In the genomic region with DNA sequence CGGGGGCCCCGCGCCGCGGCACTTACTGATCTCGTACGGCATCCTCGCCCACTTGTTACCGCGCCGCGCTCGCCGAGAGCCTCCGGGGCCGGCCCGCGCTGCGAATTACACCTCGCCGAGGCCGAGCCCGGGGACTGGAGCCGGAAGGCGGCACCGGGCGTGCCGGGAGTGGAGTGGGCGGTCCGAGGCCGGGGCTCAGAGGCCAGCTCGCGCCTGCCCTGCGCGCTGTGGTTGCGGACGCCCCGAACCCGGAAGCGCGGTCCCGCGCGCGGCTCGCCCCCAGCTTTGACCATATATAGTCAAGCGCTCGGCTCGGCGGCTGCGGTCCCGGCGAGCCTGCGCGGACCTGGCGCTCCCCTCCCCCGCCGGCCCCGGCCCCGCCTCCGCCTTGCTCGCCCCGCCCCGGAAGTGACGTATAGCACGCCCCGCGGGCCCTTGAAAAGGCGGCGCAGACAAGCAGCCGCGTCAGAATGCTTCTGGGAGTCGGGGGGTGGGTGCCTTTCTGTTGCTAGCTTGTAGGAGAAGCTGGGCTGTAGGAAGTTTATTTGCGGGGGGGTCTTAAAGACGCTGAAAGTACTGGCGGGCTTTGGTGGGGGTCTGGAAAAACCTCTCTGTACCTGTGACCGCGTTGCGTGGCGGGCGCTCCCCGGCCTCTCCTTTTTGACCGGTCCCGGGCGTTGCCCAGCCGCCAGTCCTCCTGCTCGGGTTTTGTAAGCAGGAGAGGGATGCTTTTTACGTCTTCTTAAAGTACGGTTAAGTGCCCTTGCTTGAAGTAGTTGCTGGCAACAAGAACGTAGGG, we compare ENCODE assay signal across 8 cellular contexts. TPM values are rescaled to one million over a fixed set of nuclear protein-coding genes. Genes with fewer than 3 reads are reported as not detected.
DNase-seq lines count a peak whose midpoint lies in the region; FAIRE-seq and TF ChIP-seq lines count a peak whose summit lies in the region.

A gene with protein sequence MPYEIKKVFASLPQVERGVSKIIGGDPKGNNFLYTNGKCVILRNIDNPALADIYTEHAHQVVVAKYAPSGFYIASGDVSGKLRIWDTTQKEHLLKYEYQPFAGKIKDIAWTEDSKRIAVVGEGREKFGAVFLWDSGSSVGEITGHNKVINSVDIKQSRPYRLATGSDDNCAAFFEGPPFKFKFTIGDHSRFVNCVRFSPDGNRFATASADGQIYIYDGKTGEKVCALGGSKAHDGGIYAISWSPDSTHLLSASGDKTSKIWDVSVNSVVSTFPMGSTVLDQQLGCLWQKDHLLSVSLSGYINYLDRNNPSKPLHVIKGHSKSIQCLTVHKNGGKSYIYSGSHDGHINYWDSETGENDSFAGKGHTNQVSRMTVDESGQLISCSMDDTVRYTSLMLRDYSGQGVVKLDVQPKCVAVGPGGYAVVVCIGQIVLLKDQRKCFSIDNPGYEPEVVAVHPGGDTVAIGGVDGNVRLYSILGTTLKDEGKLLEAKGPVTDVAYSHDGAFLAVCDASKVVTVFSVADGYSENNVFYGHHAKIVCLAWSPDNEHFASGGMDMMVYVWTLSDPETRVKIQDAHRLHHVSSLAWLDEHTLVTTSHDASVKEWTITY (minus strand): TSS at position 175 of the 799 bp plus-strand sequence. CDS start 133 bp downstream, at position 42.

- POLR2A ChIA-PET in HEK293T (lab: Yijun Ruan, JAX) = interaction anchor here (0.5 to 3.6 kb wide), 16 partner anchors 9 to 1013 kb away, joined by 3 to 27 read pairs (median 4); no protein-coding TSS in a partner anchor

- peak within 1 kb of the TSS; percentile 100 for H3K27ac Mint-ChIP-seq in activated naive CD4-positive, alpha-beta T cell treated with anti-CD3 and anti-CD28 coated beads for 36 hours

- CTCF ChIA-PET in HEK293T (lab: Yijun Ruan, JAX) = no interaction called here
- CTCF ChIA-PET in activated naive CD4-positive, alpha-beta T cell treated with anti-CD3 and anti-CD28 coated beads for 36 hours (lab: Charles Lee) = interaction anchor here (0.9 to 2.1 kb wide), 6 partner anchors 10 to 64 kb away, joined by 3 to 13 read pairs (median 6); no protein-coding TSS in a partner anchor

- H3K4me1 Mint-ChIP-seq in activated naive CD4-positive, alpha-beta T cell treated with anti-CD3 and anti-CD28 coated beads for 36 hours (ENCODE audit: low read depth) = peaks cover 79% of the 10 kb centered on the region

- peak within 1 kb of the TSS; percentile 99 for H3K27ac ChIP-seq in neutrophil

- H3K4me1 ChIP-seq in neutrophil (ENCODE audit: control insufficient read depth in 1 of 2, insufficient read depth in 1 of 2, low read depth in 1 of 2, low read length in 1 of 2) = peaks cover 53 to 59% of the 10 kb centered on the region in 2 experiments

- no peak for FAIRE-seq in frontal cortex (lab: Jason Lieb, UNC)

- H3K27me3 Mint-ChIP-seq in activated naive CD4-positive, alpha-beta T cell treated with anti-CD3 and anti-CD28 coated beads for 36 hours (ENCODE audit: low read depth) = no peaks in the 10 kb centered on the region

- peaks cover 38% of the 10 kb centered on the region for H3K36me3 ChIP-seq in neutrophil

- peak within 1 kb of the TSS; percentile 93 for H3K4me3 Mint-ChIP-seq in activated naive CD4-positive, alpha-beta T cell treated with anti-CD3 and anti-CD28 coated beads for 36 hours

- no peaks in the 10 kb centered on the region for H3K27me3 ChIP-seq in neutrophil

- no peaks in the 10 kb centered on the region for H3K9me3 ChIP-seq in neutrophil

- peaks cover 37% of the 10 kb centered on the region for H3K36me3 Mint-ChIP-seq in activated naive CD4-positive, alpha-beta T cell treated with anti-CD3 and anti-CD28 coated beads for 36 hours (ENCODE audit: low read depth)

- no peaks in the 10 kb centered on the region for H3K9me3 Mint-ChIP-seq in activated naive CD4-positive, alpha-beta T cell treated with anti-CD3 and anti-CD28 coated beads for 36 hours

- peak within 1 kb of the TSS; percentile 78 to 91 for H3K4me3 ChIP-seq in neutrophil (ENCODE audit: low read depth in 1 of 2, low read length in 1 of 2)

- peak; percentile 38 for TF ChIP-seq CTCF in neutrophil (IDR thresholded peaks at IDR 0.05)
- no peak for TF ChIP-seq CTCF in subcutaneous adipose tissue (IDR thresholded peaks at IDR 0.05; ENCODE audit: low read depth)

- intact Hi-C loops in activated naive CD4-positive, alpha-beta T cell treated with anti-CD3 and anti-CD28 coated beads for 36 hours (cut with micrococcal nuclease) = loop anchor here (1.0 to 10.0 kb wide), 10 partner anchors 11 to 1368 kb away; a partner anchor contains a TSS

- DNase-seq in GM04503 (ENCODE audit: low read depth) (peak; percentile 64), HEK293T (ENCODE audit: extremely low spot score) (peak; percentile 94), MV-4-11 (lab: John Stamatoyannopoulos, UW) (peak; percentile 90), SK-N-DZ (ENCODE audit: low spot score) (peak; percentile 87), frontal cortex (ENCODE audit: low spot score in 2 of 2) (peak; percentile 97)
- peak; percentile 90 for DNase-seq in activated naive CD4-positive, alpha-beta T cell treated with anti-CD3 and anti-CD28 coated beads for 36 hours

TF ChIP-seq in HEK293T, 16 proteins besides CTCF, POLR2A, EP300 and RAD21:
- TF ChIP-seq ELF4 (IDR thresholded peaks at IDR 0.05) (0 out of 2 replicates have a peak, but pooled peaks have one; percentile 35), TARDBP (IDR thresholded peaks at IDR 0.05) (no peak)

RNA-seq across cellular contexts. Expression of the gene that starts here (rescaled TPM):
- polyA plus RNA-seq in SK-N-DZ (2014; cell fraction: cytosol; rRNA removed) = 51.3 and 55.2 TPM in 2 replicates
- 42.2 and 42.5 TPM in 2 replicates for polyA plus RNA-seq in SK-N-DZ (2014; cell fraction: nucleus; rRNA removed)
- total RNA-seq in activated naive CD4-positive, alpha-beta T cell treated with anti-CD3 and anti-CD28 coated beads for 36 hours = 100 to 1,000 TPM; 271 to 295 TPM
- 83.2 TPM for total RNA-seq in frontal cortex
- 100 to 1,000 TPM in 2 of 4 donors, 10 to 100 TPM in 2; 81.9 to 122 (median 99.1) TPM for total RNA-seq in subcutaneous adipose tissue

Comparison
In these comparisons a context has a peak if more than half of its experiments do, and no peak if none do; other contexts are left out.
1. Peak in every context shown above with its lines: DNase-seq, H3K4me3 ChIP-seq and H3K27ac ChIP-seq.